Comparison of ENCODE assay signal across 10 cellular contexts in genomic region chr1:176888471-176889032, GRCh38.
DNase-seq lines count a peak whose midpoint lies in the region; TF ChIP-seq lines count a peak whose summit lies in the region.
"Had no signal": no experiment of that assay in that cellular context is flagged by ENCODE, and none has a peak within 500 bp of the region (broad histone marks: within the 10 kb centered on the region; RNA-seq: fewer than 3 reads in every experiment).

No MANE protein-coding gene starts in this region.

- no peak overlapping the region for H3K4me3 ChIP-seq in left ventricle myocardium inferior
- H3K4me3 ChIP-seq: A549, BLaER1, GM12878, HAP-1 had no signal

- TF ChIP-seq CTCF in left ventricle myocardium inferior (IDR thresholded peaks at IDR 0.05; ENCODE audit: borderline replicate concordance): no peak

- intact Hi-C loops in left ventricle myocardium inferior (cut with micrococcal nuclease): no loop called here

- peaks cover 18% of the 10 kb centered on the region for H3K4me1 ChIP-seq in left ventricle myocardium inferior
- H3K4me1 ChIP-seq: A549, BLaER1, HAP-1 had no signal

- no peaks in the 10 kb centered on the region for H3K36me3 ChIP-seq in left ventricle myocardium inferior
- H3K36me3 ChIP-seq: BLaER1, HAP-1 had no signal

- in situ Hi-C loops in G401 (cut with HindIII; ENCODE audit: low sequenced_read_pairs): no loop called here

- H3K27ac ChIP-seq in left ventricle myocardium inferior (replicated peaks): peak overlapping the region; percentile 17
- H3K27ac ChIP-seq: A549, BLaER1 had no signal

- H3K27me3 ChIP-seq in left ventricle myocardium inferior (ENCODE audit: low read depth): peaks cover 7% of the 10 kb centered on the region
- H3K27me3 ChIP-seq: BLaER1 had no signal

- H3K9me3 ChIP-seq in left ventricle myocardium inferior (replicated peaks): no peaks in the 10 kb centered on the region
- H3K9me3 ChIP-seq: A549, BLaER1, HAP-1 had no signal

- DNase-seq in Ammon's horn (ENCODE audit: low spot score): peak; percentile 61
- DNase-seq in G401 (ENCODE audit: low spot score): peak; percentile 16
- DNase-seq in left ventricle myocardium inferior: no peak
- peak; percentile 83 for DNase-seq in putamen (ENCODE audit: low spot score)
- DNase-seq in activated CD4-positive, alpha-beta T cell treated with anti-CD3 and anti-CD28 coated beads for 48 hours: no peak
- no peak for DNase-seq in DMS114 treated with DMSO at 0.1 percent for 48 hours (lab: John Stamatoyannopoulos, UW; ENCODE audit: unreplicated experiment)

Comparison
In these comparisons a context has a peak if more than half of its experiments do, and no peak if none do; other contexts are left out.
1. DNase-seq: peak in Ammon's horn (single experiment), G401 (single experiment) and putamen (single experiment); none in left ventricle myocardium inferior (single experiment), activated CD4-positive, alpha-beta T cell treated with anti-CD3 and anti-CD28 coated beads for 48 hours (single experiment) and DMS114 treated with DMSO at 0.1 percent for 48 hours (single experiment).